In genomic region chrX:36978886-36979285, GRCh38 we compare ENCODE assay signal across 22 cellular contexts. TPM values are rescaled to one million over a fixed set of nuclear protein-coding genes. Genes with fewer than 3 reads are reported as not detected.
DNase-seq lines count a peak whose midpoint lies in the region; ATAC-seq, FAIRE-seq and TF ChIP-seq lines count a peak whose summit lies in the region.
"Had no signal": no experiment of that assay in that cellular context is flagged by ENCODE, and none has a peak within 500 bp of the region (broad histone marks: within the 10 kb centered on the region; RNA-seq: fewer than 3 reads in every experiment).

No MANE protein-coding gene starts in this region.

- no peak overlapping the region for H3K27ac ChIP-seq in mammary epithelial cell (ENCODE audit: insufficient read depth, low read depth, low read length)
- no peak overlapping the region for H3K27ac ChIP-seq in neural progenitor cell
- H3K27ac ChIP-seq: esophagus muscularis mucosa, right lobe of liver, SJSA1 had no signal

- TF ChIP-seq CTCF in AG04449 (IDR thresholded peaks at IDR 0.05; ENCODE audit: insufficient read depth, low read length, missing control alignments) (no peak), mammary epithelial cell (conservative IDR thresholded peaks at IDR 0.05 in 1 of 2, IDR thresholded peaks at IDR 0.05 in 1 of 2; ENCODE audit: extremely low read depth in 1 of 2, insufficient read depth in 1 of 2, low read depth in 1 of 2, low read length in 2 of 2) (no peak), neural progenitor cell (IDR thresholded peaks at IDR 0.05) (no peak)

- BruUV-seq in mammary epithelial cell (replicated peaks; lab: Mats Ljungman, UMichigan) = no TSS peak

- no peaks in the 10 kb centered on the region for H3K79me2 ChIP-seq in mammary epithelial cell (ENCODE audit: insufficient read depth, low read length)
- no peaks in the 10 kb centered on the region for H3K79me2 ChIP-seq in neural progenitor cell (ENCODE audit: low read depth)

- peak; percentile 0 for DNase-seq in AG04449 (ENCODE audit: low read depth, low spot score)
- peak; percentile 55 for DNase-seq in M059J (ENCODE audit: low read depth)
- DNase-seq in mammary epithelial cell = peak; percentile 31
- no peak for DNase-seq in C1 segment of cervical spinal cord (lab: John Stamatoyannopoulos, UW)
- DNase-seq in left cardiac atrium = no peak
- no peak for DNase-seq in neural progenitor cell (ENCODE audit: low spot score)
- DNase-seq: activated CD4-positive, alpha-beta T cell treated with anti-CD3 and anti-CD28 coated beads for 36 hours; activated CD8-positive, alpha-beta memory T cell treated with anti-CD3 and anti-CD28 coated beads, Interleukin-2, amount 50 U/mL, for 4 hours; CD8-positive, alpha-beta memory T cell; hippocampal formation; NCI-H2029 treated with DMSO at 0.1 percent for 48 hours; NCI-H510A treated with DMSO at 0.1 percent for 48 hours; right lobe of liver had no signal

- CTCF ChIA-PET in AG04449 (lab: Yijun Ruan, JAX) = no interaction called here
- CTCF ChIA-PET in mammary epithelial cell (lab: Charles Lee; ENCODE audit: low non-redundant PET) = no interaction called here

- H3K9me3 ChIP-seq in mammary epithelial cell (replicated peaks; ENCODE audit: insufficient read depth, low read length) = no peaks in the 10 kb centered on the region
- no peaks in the 10 kb centered on the region for H3K9me3 ChIP-seq in neural progenitor cell (ENCODE audit: low read depth)
- H3K9me3 ChIP-seq: ascending aorta, esophagus muscularis mucosa, right lobe of liver, SJSA1 had no signal

- H3F3A ChIP-seq in neural progenitor cell (ENCODE audit: low read depth) = no peaks in the 10 kb centered on the region

- H3K27ac Mint-ChIP-seq in neural progenitor cell = no peak overlapping the region
- H3K27ac Mint-ChIP-seq: activated CD4-positive, alpha-beta T cell treated with anti-CD3 and anti-CD28 coated beads for 36 hours; CD8-positive, alpha-beta memory T cell had no signal

- peak; percentile 51 for FAIRE-seq in islet of Langerhans (lab: Jason Lieb, UNC)

- H2AFZ ChIP-seq in mammary epithelial cell (ENCODE audit: low read depth, low read length) (no peak overlapping the region), neural progenitor cell (replicated peaks) (no peak overlapping the region)

- no peak overlapping the region for H3K9ac ChIP-seq in mammary epithelial cell (ENCODE audit: insufficient read depth, low read length)
- no peak overlapping the region for H3K9ac ChIP-seq in neural progenitor cell

- no peaks in the 10 kb centered on the region for H3K36me3 ChIP-seq in mammary epithelial cell (ENCODE audit: insufficient read depth, low read length)
- no peaks in the 10 kb centered on the region for H3K36me3 ChIP-seq in neural progenitor cell
- H3K36me3 ChIP-seq: ascending aorta, esophagus muscularis mucosa, right lobe of liver, SJSA1 had no signal

- H3K36me3 Mint-ChIP-seq in neural progenitor cell = no peaks in the 10 kb centered on the region
- H3K36me3 Mint-ChIP-seq: CD8-positive, alpha-beta memory T cell had no signal

- peaks cover 2% of the 10 kb centered on the region for H3K4me1 Mint-ChIP-seq in neural progenitor cell
- H3K4me1 Mint-ChIP-seq: activated CD4-positive, alpha-beta T cell treated with anti-CD3 and anti-CD28 coated beads for 36 hours; CD8-positive, alpha-beta memory T cell had no signal

- ATAC-seq in left cardiac atrium (no peak), GM19452 (IDR thresholded peaks at IDR 0.05; ENCODE audit: unreplicated experiment) (no peak)
- ATAC-seq: activated CD4-positive, alpha-beta T cell treated with anti-CD3 and anti-CD28 coated beads for 36 hours had no signal

- peaks cover 3% of the 10 kb centered on the region for H3K27me3 ChIP-seq in mammary epithelial cell (ENCODE audit: insufficient read depth, low read length)
- no peaks in the 10 kb centered on the region for H3K27me3 ChIP-seq in neural progenitor cell
- H3K27me3 ChIP-seq: ascending aorta, esophagus muscularis mucosa, SJSA1 had no signal

- in situ Hi-C loops in mammary epithelial cell (cut with MboI; ENCODE audit: low sequenced_read_pairs in 2 of 2) = no loop called here

- H3K9me3 Mint-ChIP-seq in neural progenitor cell = no peaks in the 10 kb centered on the region
- H3K9me3 Mint-ChIP-seq: CD8-positive, alpha-beta memory T cell had no signal

- dilution Hi-C loops in mammary epithelial cell (cut with HindIII; ENCODE audit: low sequenced_read_pairs) = no loop called here

- H3K4me3 Mint-ChIP-seq in neural progenitor cell = no peak overlapping the region
- H3K4me3 Mint-ChIP-seq: activated CD4-positive, alpha-beta T cell treated with anti-CD3 and anti-CD28 coated beads for 36 hours; CD8-positive, alpha-beta memory T cell had no signal

- peaks cover 2% of the 10 kb centered on the region for H3K27me3 Mint-ChIP-seq in neural progenitor cell (ENCODE audit: insufficient read depth, low read depth)

- H4K20me1 ChIP-seq in mammary epithelial cell (ENCODE audit: insufficient read depth, low read length) = no peaks in the 10 kb centered on the region
- H4K20me1 ChIP-seq in neural progenitor cell (ENCODE audit: low read depth) = no peaks in the 10 kb centered on the region

- H3K4me3 ChIP-seq in AG04449 (ENCODE audit: low read depth, low read length) (no peak overlapping the region), mammary epithelial cell (replicated peaks in 1 of 3; ENCODE audit: insufficient read depth in 1 of 3, low read depth in 2 of 3, low read length in 3 of 3) (no peak overlapping the region), neural progenitor cell (no peak overlapping the region)
- H3K4me3 ChIP-seq: ascending aorta, esophagus muscularis mucosa, right lobe of liver, SJSA1 had no signal

- intact Hi-C loops in mammary epithelial cell (cut with micrococcal nuclease) = no loop called here
- intact Hi-C loops in left cardiac atrium (cut with DNase I) = no loop called here

- H3K4me2 ChIP-seq in mammary epithelial cell (ENCODE audit: insufficient read depth, low read depth, low read length) (no peak overlapping the region), neural progenitor cell (no peak overlapping the region)

- WGBS in mammary epithelial cell (ENCODE audit: low coverage, missing lambda C conversion rate) = 83% methylated on average over 2 of the region's 2 CpGs

- no peaks in the 10 kb centered on the region for H3K4me1 ChIP-seq in mammary epithelial cell (ENCODE audit: insufficient read depth, low read length)
- no peaks in the 10 kb centered on the region for H3K4me1 ChIP-seq in neural progenitor cell
- H3K4me1 ChIP-seq: ascending aorta, esophagus muscularis mucosa, right lobe of liver, SJSA1 had no signal

- POLR2A ChIA-PET in AG04449 (lab: Yijun Ruan, JAX) = no interaction called here

RNA-seq across cellular contexts. Expression of gene FAM47C, which starts 29.3 kb away (rescaled TPM):
- not detected in 2 replicates for total RNA-seq in M059J (2014; rRNA removed; shearing (Covaris generic))
- total RNA-seq in mammary epithelial cell (not detected), left cardiac atrium (not detected), neural progenitor cell (ENCODE audit: low replicate concordance) (not detected in 2 replicates)
- not detected for polyA plus RNA-seq in mammary epithelial cell
- not detected for polyA minus RNA-seq in mammary epithelial cell
- total RNA-seq: activated CD4-positive, alpha-beta T cell treated with anti-CD3 and anti-CD28 coated beads for 36 hours; ascending aorta; CD8-positive, alpha-beta memory T cell; dermis microvascular lymphatic vessel endothelial cell; esophagus muscularis mucosa; osteoblast; right lobe of liver; SJSA1; urinary bladder had no signal
- polyA plus RNA-seq: AG04450; CD8-positive, alpha-beta memory T cell; urinary bladder had no signal

Comparison
In these comparisons a context has a peak if more than half of its experiments do, and no peak if none do; other contexts are left out.
1. DNase-seq: peak in AG04449 (single experiment), M059J (single experiment) and mammary epithelial cell (single experiment); none in C1 segment of cervical spinal cord (0 of 14), left cardiac atrium (single experiment) and neural progenitor cell (single experiment).